8 cellular contexts compared by ENCODE assay signal in the genomic region with DNA sequence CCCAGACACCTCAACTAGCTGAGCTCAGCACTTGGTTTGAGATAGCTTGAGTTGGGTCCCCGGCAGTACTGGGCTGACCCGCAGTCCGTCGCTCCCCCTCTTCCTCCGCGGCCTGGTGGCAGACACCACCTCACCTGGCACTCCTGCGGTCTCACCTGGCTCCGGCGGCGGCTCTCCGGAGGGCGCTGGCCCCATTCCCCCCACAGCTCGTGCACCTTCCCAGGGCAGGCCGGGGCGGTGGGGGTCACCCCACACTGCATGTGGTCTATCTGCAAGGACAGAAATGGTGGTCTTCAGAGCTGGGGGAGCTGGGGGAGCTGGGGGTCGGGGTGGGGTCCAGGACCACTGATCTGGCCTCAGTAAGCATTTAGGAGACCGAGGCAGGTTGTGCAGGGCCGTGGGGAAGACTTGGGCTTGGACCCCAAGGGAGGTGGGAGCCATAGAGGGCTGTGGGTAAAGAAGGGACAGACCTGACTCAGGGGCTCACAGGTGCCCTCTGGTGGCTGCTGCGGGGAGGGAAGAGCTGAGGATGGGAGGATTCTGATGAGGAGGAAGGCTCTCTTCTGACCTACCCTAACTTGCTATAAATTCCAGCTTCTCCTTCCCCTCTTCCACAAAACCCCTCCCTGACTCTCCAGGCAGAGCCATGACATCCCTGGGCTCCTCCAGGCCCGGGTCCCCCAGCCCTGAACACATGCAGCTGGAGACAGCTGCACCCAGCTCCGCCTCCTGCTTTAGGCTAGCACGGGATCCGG. TPM values are rescaled to one million over a fixed set of nuclear protein-coding genes. Genes with fewer than 3 reads are reported as not detected.
DNase-seq lines count a peak whose midpoint lies in the region; ATAC-seq, FAIRE-seq and TF ChIP-seq lines count a peak whose summit lies in the region.

No MANE protein-coding gene starts in this region.

- H3K79me2 ChIP-seq in HepG2 (ENCODE audit: insufficient read depth, low read length): no peaks in the 10 kb centered on the region

- WGBS in HepG2 (ENCODE audit: low lambda C conversion rate): 66% methylated on average over 20 of the region's 23 CpGs

- TF ChIP-seq RAD21 in HepG2 (CRISPR knock-in tag; IDR thresholded peaks at IDR 0.05): no peak

- in situ Hi-C loops in HepG2 (cut with HindIII; ENCODE audit: extremely low pct_ligation_motif_present, low pct_unique_long_range_greater_than_20kb): no loop called here

- no peaks in the 10 kb centered on the region for H3K9me3 Mint-ChIP-seq in MCF 10A (ENCODE audit: unreplicated experiment)

- H2AFZ ChIP-seq in HepG2 (ENCODE audit: low read length): no peak overlapping the region

- POLR2A ChIA-PET in MCF 10A (lab: Yijun Ruan, JAX) (interaction anchor here (0.8 kb wide), 1 partner anchor 31 kb away, joined by 3 read pairs; no protein-coding TSS in a partner anchor), HepG2 (lab: Yijun Ruan, JAX) (interaction anchor here (0.6 to 4.5 kb wide), 2 partner anchors 10 to 15 kb away, joined by 4 to 38 read pairs; partner anchors contain the start of genes LRG1 and PLIN5)

- BruUV-seq in MCF 10A (replicated peaks; lab: Mats Ljungman, UMichigan) (no TSS peak), HepG2 (replicated peaks; lab: Mats Ljungman, UMichigan) (no TSS peak)

- peaks cover 8% of the 10 kb centered on the region for H3K27me3 Mint-ChIP-seq in MCF 10A (ENCODE audit: insufficient read depth, unreplicated experiment)

- H3K36me3 ChIP-seq in HepG2 (replicated peaks in 1 of 2; ENCODE audit: control insufficient read depth in 1 of 2, insufficient read depth in 2 of 2, low read length in 2 of 2): no peaks in the 10 kb centered on the region

- no peak overlapping the region for H3K4me3 Mint-ChIP-seq in MCF 10A (ENCODE audit: unreplicated experiment)

- peaks cover 6% of the 10 kb centered on the region for H3K36me3 Mint-ChIP-seq in MCF 10A (ENCODE audit: insufficient read depth, unreplicated experiment)

- TF ChIP-seq EP300 in HepG2 (IDR thresholded peaks at IDR 0.05; ENCODE audit: low read depth in 2 of 2, low read length in 2 of 2) (no peak), HepG2 (CRISPR knock-in tag; IDR thresholded peaks at IDR 0.05; ENCODE audit: borderline replicate concordance) (no peak)

- H4K20me1 ChIP-seq in HepG2 (ENCODE audit: insufficient read depth, low read length): no peaks in the 10 kb centered on the region

- ATAC-seq in HepG2: peak; percentile 50
- ATAC-seq in HG03159 (IDR thresholded peaks at IDR 0.05; ENCODE audit: unreplicated experiment): no peak

- DNase-seq in D341Med (ENCODE audit: low spot score) (peak; percentile 76), HuH-7.5 (ENCODE audit: low spot score) (peak; percentile 94), MCF 10A (ENCODE audit: unreplicated experiment) (peak; percentile 60), HepG2 (ENCODE audit: low spot score) (no peak), cortex of kidney (lab: John Stamatoyannopoulos, UW) (no peak)
- peak; percentile 40 to 41 for DNase-seq in stimulated activated CD8-positive, alpha-beta memory T cell treated with anti-CD3 and anti-CD28 coated beads, Interleukin-15, amount 100 ng/mL, for 48 hours (ENCODE audit: low read depth in 2 of 2)

- no peak for TF ChIP-seq POLR2A in HepG2 (IDR thresholded peaks at IDR 0.05; ENCODE audit: insufficient read depth in 1 of 2, low read depth in 2 of 2, low read length in 2 of 2)

- H3K27me3 ChIP-seq in HepG2 (ENCODE audit: control insufficient read depth in 1 of 2, insufficient read depth in 2 of 2, low read length in 2 of 2): no peaks in the 10 kb centered on the region; a peak in 1 of 5 replicates

- H3K4me1 Mint-ChIP-seq in MCF 10A (ENCODE audit: insufficient read depth, unreplicated experiment): peaks cover 9% of the 10 kb centered on the region

- CTCF ChIA-PET in MCF 10A (lab: Yijun Ruan, JAX) (interaction anchor here (0.5 to 4.7 kb wide), 26 partner anchors 8 to 1603 kb away, joined by 3 to 51 read pairs (median 4); partner anchors contain the start of genes LRG1, PLIN5 and SEMA6B), HepG2 (lab: Yijun Ruan, JAX; ENCODE audit: low intra/inter-chr PET ratio, low total read pairs) (no interaction called here)

- no peak overlapping the region for H3K9ac ChIP-seq in HepG2 (ENCODE audit: insufficient read depth, low read depth, low read length)

- intact Hi-C loops in MCF 10A (cut with micrococcal nuclease): no loop called here
- intact Hi-C loops in HepG2 (cut with micrococcal nuclease; ENCODE audit: unreplicated experiment): no loop called here

- FAIRE-seq in HepG2 (lab: Jason Lieb, UNC): no peak

- no peaks in the 10 kb centered on the region for H3K9me3 ChIP-seq in HepG2 (ENCODE audit: low read length)

- no peak overlapping the region for H3K4me2 ChIP-seq in HepG2 (ENCODE audit: low read depth, low read length)

- no peak overlapping the region for H3K27ac Mint-ChIP-seq in MCF 10A (ENCODE audit: low read depth, unreplicated experiment)

- TF ChIP-seq CTCF in VCaP (conservative IDR thresholded peaks at IDR 0.05) (peak; percentile 74), MCF 10A (IDR thresholded peaks at IDR 0.05; ENCODE audit: unreplicated experiment) (peak; percentile 63), HepG2 (CRISPR knock-in tag; IDR thresholded peaks at IDR 0.05) (peak; percentile 73)

- H3K27ac ChIP-seq in VCaP: no peak overlapping the region
- H3K27ac ChIP-seq in HepG2 (ENCODE audit: extremely low read length, insufficient read depth, low read length): no peak overlapping the region

- H3K4me3 ChIP-seq in HepG2 (replicated peaks in 1 of 3; ENCODE audit: insufficient read depth in 1 of 3, low read depth in 2 of 3, low read length in 3 of 3): no peak overlapping the region

- H3K4me1 ChIP-seq in HepG2 (ENCODE audit: insufficient read depth, low read length): peaks cover 39% of the 10 kb centered on the region

RNA-seq across cellular contexts. Expression of gene PLIN4, which starts 6.7 kb away (rescaled TPM):
- total RNA-seq in MCF 10A (2022) (1.4 and 1.8 TPM in 2 replicates), HepG2 (2016; rRNA removed; fragmentation: Illumina TruSeq; extraction: Trizol) (0.80 and 1.3 TPM in 2 replicates)
- 1.2 and 1.4 TPM in 2 replicates for total RNA-seq in HepG2 (2016; cell fraction: cytosol; rRNA removed; fragmentation: Illumina TruSeq; extraction: Trizol; ENCODE audit: low read depth)
- 0.68 and 1.3 TPM in 2 replicates for total RNA-seq in HepG2 (2016; cell fraction: insoluble cytoplasmic fraction; rRNA removed; fragmentation: Illumina TruSeq; extraction: Trizol)
- total RNA-seq in HepG2 (2016; cell fraction: membrane; rRNA removed; fragmentation: Illumina TruSeq; extraction: Trizol): 0.12 and 0.21 TPM in 2 replicates
- total RNA-seq in HepG2 (2016; cell fraction: nucleus; rRNA removed; fragmentation: Illumina TruSeq; extraction: Trizol): 1.0 and 1.1 TPM in 2 replicates
- polyA plus RNA-seq in HepG2 (2011; rRNA removed): 1.1 and 1.9 TPM in 2 replicates
- polyA plus RNA-seq in HepG2 (2011; cell fraction: cytosol; rRNA removed): 0.72 and 0.76 TPM in 2 replicates
- 12.5 and 14.8 TPM in 2 replicates for polyA plus RNA-seq in HepG2 (2011; cell fraction: nucleus; rRNA removed)
- polyA plus RNA-seq in HepG2 (2012): 0.82 and 1.4 TPM in 2 replicates
- 1.2 and 1.5 TPM in 2 replicates for polyA plus RNA-seq in HepG2 (2016; cell fraction: cytosol; fragmentation: Illumina TruSeq; extraction: Trizol; ENCODE audit: low read depth)
- polyA plus RNA-seq in HepG2 (2016; cell fraction: insoluble cytoplasmic fraction; fragmentation: Illumina TruSeq; extraction: Trizol; ENCODE audit: low read depth): 0.48 and 0.53 TPM in 2 replicates
- polyA plus RNA-seq in HepG2 (2016; cell fraction: membrane; fragmentation: Illumina TruSeq; extraction: Trizol; ENCODE audit: low read depth): 0.08 and 0.13 TPM in 2 replicates
- 2.9 and 3.1 TPM in 2 replicates for polyA plus RNA-seq in HepG2 (2016; cell fraction: nucleus; fragmentation: Illumina TruSeq; extraction: Trizol; ENCODE audit: insufficient read depth, low read depth)
- polyA minus RNA-seq in HepG2 (2011; rRNA and poly(A)+ RNA removed; ENCODE audit: low replicate concordance): 0.19 and 0.78 TPM in 2 replicates
- 1.1 and 1.3 TPM in 2 replicates for polyA minus RNA-seq in HepG2 (2011; cell fraction: cytosol; rRNA and poly(A)+ RNA removed)
- 1.0 and 1.6 TPM in 2 replicates for polyA minus RNA-seq in HepG2 (2011; cell fraction: nucleus; rRNA and poly(A)+ RNA removed)

RNA-seq across cellular contexts. Expression of gene PLIN5, which starts 10.0 kb away (rescaled TPM):
- total RNA-seq in MCF 10A (2022) (not detected in 2 replicates), HepG2 (2016; rRNA removed; fragmentation: Illumina TruSeq; extraction: Trizol) (1.6 and 1.8 TPM in 2 replicates)
- 0.35 and 0.40 TPM in 2 replicates for total RNA-seq in HepG2 (2016; cell fraction: cytosol; rRNA removed; fragmentation: Illumina TruSeq; extraction: Trizol; ENCODE audit: low read depth)
- 0.94 and 1.8 TPM in 2 replicates for total RNA-seq in HepG2 (2016; cell fraction: insoluble cytoplasmic fraction; rRNA removed; fragmentation: Illumina TruSeq; extraction: Trizol)
- 0.65 TPM in 2 replicates for total RNA-seq in HepG2 (2016; cell fraction: membrane; rRNA removed; fragmentation: Illumina TruSeq; extraction: Trizol)
- 1.9 TPM in 2 replicates for total RNA-seq in HepG2 (2016; cell fraction: nucleus; rRNA removed; fragmentation: Illumina TruSeq; extraction: Trizol)
- 4.8 and 6.3 TPM in 2 replicates for polyA plus RNA-seq in HepG2 (2011; rRNA removed)
- 1.6 and 1.9 TPM in 2 replicates for polyA plus RNA-seq in HepG2 (2011; cell fraction: cytosol; rRNA removed)
- polyA plus RNA-seq in HepG2 (2011; cell fraction: nucleus; rRNA removed): 31.7 and 40.6 TPM in 2 replicates
- 1.9 and 2.0 TPM in 2 replicates for polyA plus RNA-seq in HepG2 (2012)
- polyA plus RNA-seq in HepG2 (2016; cell fraction: cytosol; fragmentation: Illumina TruSeq; extraction: Trizol; ENCODE audit: low read depth): 0.12 and 0.53 TPM in 2 replicates
- polyA plus RNA-seq in HepG2 (2016; cell fraction: insoluble cytoplasmic fraction; fragmentation: Illumina TruSeq; extraction: Trizol; ENCODE audit: low read depth): 0.77 and 1.4 TPM in 2 replicates
- 0.11 and 0.52 TPM in 2 replicates for polyA plus RNA-seq in HepG2 (2016; cell fraction: membrane; fragmentation: Illumina TruSeq; extraction: Trizol; ENCODE audit: low read depth)
- polyA plus RNA-seq in HepG2 (2016; cell fraction: nucleus; fragmentation: Illumina TruSeq; extraction: Trizol; ENCODE audit: insufficient read depth, low read depth): 5.8 and 8.9 TPM in 2 replicates
- polyA minus RNA-seq in HepG2 (2011; rRNA and poly(A)+ RNA removed; ENCODE audit: low replicate concordance): 0.47 and 3.5 TPM in 2 replicates
- 0.97 and 0.99 TPM in 2 replicates for polyA minus RNA-seq in HepG2 (2011; cell fraction: cytosol; rRNA and poly(A)+ RNA removed)
- 4.1 and 4.4 TPM in 2 replicates for polyA minus RNA-seq in HepG2 (2011; cell fraction: nucleus; rRNA and poly(A)+ RNA removed)

RNA-seq across cellular contexts. Expression of gene LRG1, which starts 14.9 kb away (rescaled TPM):
- total RNA-seq in MCF 10A (2022): 0.33 and 0.56 TPM in 2 replicates
- total RNA-seq in HepG2 (2016; rRNA removed; fragmentation: Illumina TruSeq; extraction: Trizol): 7.1 and 12.0 TPM in 2 replicates
- 2.0 and 2.2 TPM in 2 replicates for total RNA-seq in HepG2 (2016; cell fraction: cytosol; rRNA removed; fragmentation: Illumina TruSeq; extraction: Trizol; ENCODE audit: low read depth)
- total RNA-seq in HepG2 (2016; cell fraction: insoluble cytoplasmic fraction; rRNA removed; fragmentation: Illumina TruSeq; extraction: Trizol): 5.8 and 13.0 TPM in 2 replicates
- total RNA-seq in HepG2 (2016; cell fraction: membrane; rRNA removed; fragmentation: Illumina TruSeq; extraction: Trizol): 4.2 and 4.7 TPM in 2 replicates
- total RNA-seq in HepG2 (2016; cell fraction: nucleus; rRNA removed; fragmentation: Illumina TruSeq; extraction: Trizol): 10.2 and 12.3 TPM in 2 replicates
- polyA plus RNA-seq in HepG2 (2011; rRNA removed): 39.3 and 48.9 TPM in 2 replicates
- polyA plus RNA-seq in HepG2 (2011; cell fraction: cytosol; rRNA removed): 33.3 and 38.7 TPM in 2 replicates
- 12.1 and 16.5 TPM in 2 replicates for polyA plus RNA-seq in HepG2 (2011; cell fraction: nucleus; rRNA removed)
- polyA plus RNA-seq in HepG2 (2012): 8.4 and 14.3 TPM in 2 replicates
- polyA plus RNA-seq in HepG2 (2016; cell fraction: cytosol; fragmentation: Illumina TruSeq; extraction: Trizol; ENCODE audit: low read depth): 2.4 and 2.6 TPM in 2 replicates
- 6.6 and 8.6 TPM in 2 replicates for polyA plus RNA-seq in HepG2 (2016; cell fraction: insoluble cytoplasmic fraction; fragmentation: Illumina TruSeq; extraction: Trizol; ENCODE audit: low read depth)
- polyA plus RNA-seq in HepG2 (2016; cell fraction: membrane; fragmentation: Illumina TruSeq; extraction: Trizol; ENCODE audit: low read depth): 4.2 and 4.9 TPM in 2 replicates
- polyA plus RNA-seq in HepG2 (2016; cell fraction: nucleus; fragmentation: Illumina TruSeq; extraction: Trizol; ENCODE audit: insufficient read depth, low read depth): 20.0 and 22.9 TPM in 2 replicates
- 0.77 and 28.9 TPM in 2 replicates for polyA minus RNA-seq in HepG2 (2011; rRNA and poly(A)+ RNA removed; ENCODE audit: low replicate concordance)
- 12.1 and 23.5 TPM in 2 replicates for polyA minus RNA-seq in HepG2 (2011; cell fraction: cytosol; rRNA and poly(A)+ RNA removed)
- 3.2 and 5.6 TPM in 2 replicates for polyA minus RNA-seq in HepG2 (2011; cell fraction: nucleus; rRNA and poly(A)+ RNA removed)

RNA-seq across cellular contexts. Expression of gene SEMA6B, which starts 34.5 kb away (rescaled TPM):
- total RNA-seq in MCF 10A (2022) (0.20 and 0.54 TPM in 2 replicates), HepG2 (2016; rRNA removed; fragmentation: Illumina TruSeq; extraction: Trizol) (37.0 and 67.1 TPM in 2 replicates)
- 14.3 and 14.5 TPM in 2 replicates for total RNA-seq in HepG2 (2016; cell fraction: cytosol; rRNA removed; fragmentation: Illumina TruSeq; extraction: Trizol; ENCODE audit: low read depth)
- 29.9 and 68.6 TPM in 2 replicates for total RNA-seq in HepG2 (2016; cell fraction: insoluble cytoplasmic fraction; rRNA removed; fragmentation: Illumina TruSeq; extraction: Trizol)
- 59.5 and 62.2 TPM in 2 replicates for total RNA-seq in HepG2 (2016; cell fraction: membrane; rRNA removed; fragmentation: Illumina TruSeq; extraction: Trizol)
- total RNA-seq in HepG2 (2016; cell fraction: nucleus; rRNA removed; fragmentation: Illumina TruSeq; extraction: Trizol): 51.6 and 59.6 TPM in 2 replicates
- 45.5 and 56.2 TPM in 2 replicates for polyA plus RNA-seq in HepG2 (2011; rRNA removed)
- polyA plus RNA-seq in HepG2 (2011; cell fraction: cytosol; rRNA removed): 55.1 and 78.1 TPM in 2 replicates
- 60.7 and 73.5 TPM in 2 replicates for polyA plus RNA-seq in HepG2 (2011; cell fraction: nucleus; rRNA removed)
- 31.8 and 42.2 TPM in 2 replicates for polyA plus RNA-seq in HepG2 (2012)
- polyA plus RNA-seq in HepG2 (2016; cell fraction: cytosol; fragmentation: Illumina TruSeq; extraction: Trizol; ENCODE audit: low read depth): 17.9 and 18.2 TPM in 2 replicates
- polyA plus RNA-seq in HepG2 (2016; cell fraction: insoluble cytoplasmic fraction; fragmentation: Illumina TruSeq; extraction: Trizol; ENCODE audit: low read depth): 55.9 and 71.2 TPM in 2 replicates
- 62.0 and 68.4 TPM in 2 replicates for polyA plus RNA-seq in HepG2 (2016; cell fraction: membrane; fragmentation: Illumina TruSeq; extraction: Trizol; ENCODE audit: low read depth)
- polyA plus RNA-seq in HepG2 (2016; cell fraction: nucleus; fragmentation: Illumina TruSeq; extraction: Trizol; ENCODE audit: insufficient read depth, low read depth): 120 and 123 TPM in 2 replicates
- polyA minus RNA-seq in HepG2 (2011; rRNA and poly(A)+ RNA removed; ENCODE audit: low replicate concordance): 0.23 and 250 TPM in 2 replicates
- polyA minus RNA-seq in HepG2 (2011; cell fraction: cytosol; rRNA and poly(A)+ RNA removed): 72.0 and 86.5 TPM in 2 replicates
- polyA minus RNA-seq in HepG2 (2011; cell fraction: nucleus; rRNA and poly(A)+ RNA removed): 23.2 and 24.5 TPM in 2 replicates

RNA-seq across cellular contexts. Expression of gene HDGFL2, which starts 52.9 kb away (rescaled TPM):
- total RNA-seq in MCF 10A (2022): 46.3 and 53.8 TPM in 2 replicates
- 47.9 and 51.1 TPM in 2 replicates for total RNA-seq in HepG2 (2016; rRNA removed; fragmentation: Illumina TruSeq; extraction: Trizol)
- total RNA-seq in HepG2 (2016; cell fraction: cytosol; rRNA removed; fragmentation: Illumina TruSeq; extraction: Trizol; ENCODE audit: low read depth): 7.5 and 8.8 TPM in 2 replicates
- 38.9 and 55.4 TPM in 2 replicates for total RNA-seq in HepG2 (2016; cell fraction: insoluble cytoplasmic fraction; rRNA removed; fragmentation: Illumina TruSeq; extraction: Trizol)
- total RNA-seq in HepG2 (2016; cell fraction: membrane; rRNA removed; fragmentation: Illumina TruSeq; extraction: Trizol): 11.6 and 13.8 TPM in 2 replicates
- total RNA-seq in HepG2 (2016; cell fraction: nucleus; rRNA removed; fragmentation: Illumina TruSeq; extraction: Trizol): 29.4 and 31.2 TPM in 2 replicates
- 20.0 and 26.0 TPM in 2 replicates for polyA plus RNA-seq in HepG2 (2011; rRNA removed)
- polyA plus RNA-seq in HepG2 (2011; cell fraction: cytosol; rRNA removed): 11.0 and 22.9 TPM in 2 replicates
- 50.4 and 56.5 TPM in 2 replicates for polyA plus RNA-seq in HepG2 (2011; cell fraction: nucleus; rRNA removed)
- 20.9 and 29.2 TPM in 2 replicates for polyA plus RNA-seq in HepG2 (2012)
- polyA plus RNA-seq in HepG2 (2016; cell fraction: cytosol; fragmentation: Illumina TruSeq; extraction: Trizol; ENCODE audit: low read depth): 5.7 and 6.4 TPM in 2 replicates
- polyA plus RNA-seq in HepG2 (2016; cell fraction: insoluble cytoplasmic fraction; fragmentation: Illumina TruSeq; extraction: Trizol; ENCODE audit: low read depth): 59.0 and 65.1 TPM in 2 replicates
- 8.6 and 10.8 TPM in 2 replicates for polyA plus RNA-seq in HepG2 (2016; cell fraction: membrane; fragmentation: Illumina TruSeq; extraction: Trizol; ENCODE audit: low read depth)
- 76.7 and 79.6 TPM in 2 replicates for polyA plus RNA-seq in HepG2 (2016; cell fraction: nucleus; fragmentation: Illumina TruSeq; extraction: Trizol; ENCODE audit: insufficient read depth, low read depth)
- polyA minus RNA-seq in HepG2 (2011; rRNA and poly(A)+ RNA removed; ENCODE audit: low replicate concordance): 12.6 and 23.4 TPM in 2 replicates
- polyA minus RNA-seq in HepG2 (2011; cell fraction: cytosol; rRNA and poly(A)+ RNA removed): 10.2 and 16.9 TPM in 2 replicates
- 12.0 and 12.8 TPM in 2 replicates for polyA minus RNA-seq in HepG2 (2011; cell fraction: nucleus; rRNA and poly(A)+ RNA removed)

Comparison
In these comparisons a context has a peak if more than half of its experiments do, and no peak if none do; other contexts are left out.
1. DNase-seq: peak in D341Med (single experiment), HuH-7.5 (single experiment), MCF 10A (single experiment) and stimulated activated CD8-positive, alpha-beta memory T cell treated with anti-CD3 and anti-CD28 coated beads, Interleukin-15, amount 100 ng/mL, for 48 hours (2 of 2); none in HepG2 (single experiment) and cortex of kidney (single experiment).
2. Peak in every context shown above with its lines, with median percentiles within 50 percentile points of each other: CTCF ChIP-seq.